Comparison of ENCODE assay signal across 36 cellular contexts in genomic region chr1:45894331-45894730, GRCh38.
"Had no signal": no experiment of that assay in that cellular context is flagged by ENCODE, and none has a peak within 500 bp of the region (broad histone marks: within the 10 kb centered on the region; RNA-seq: fewer than 3 reads in every experiment).

No MANE protein-coding gene starts in this region.

- H3K27ac Mint-ChIP-seq: activated B cell treated with CpG ODN at 0.5 μM for 24 hours; activated CD4-positive, alpha-beta memory T cell treated with anti-CD3 and anti-CD28 coated beads for 36 hours; activated CD4-positive, alpha-beta T cell treated with anti-CD3 and anti-CD28 coated beads, Interleukin-2, amount 10 ng/mL, durations not matched to agents 24 days and 14 days; activated CD8-positive, alpha-beta memory T cell treated with anti-CD3 and anti-CD28 coated beads, Interleukin-2, amount 10 ng/mL, durations not matched to agents 7 days and 5 days; activated CD8-positive, alpha-beta T cell treated with anti-CD3 and anti-CD28 coated beads, Interleukin-2, amount 10 ng/mL, durations not matched to agents 7 days and 5 days; activated naive CD4-positive, alpha-beta T cell treated with anti-CD3 and anti-CD28 coated beads for 36 hours; activated naive CD4-positive, alpha-beta T cell treated with anti-CD3 and anti-CD28 coated beads, Interleukin-2, amount 50 U/mL, for 72 hours; activated naive CD8-positive, alpha-beta T cell treated with anti-CD3 and anti-CD28 coated beads for 36 hours; activated T-cell treated with anti-CD3 and anti-CD28 coated beads, Interleukin-2, amount 50 U/mL, for 24 hours; activated T-cell treated with anti-CD3 and anti-CD28 coated beads, Interleukin-2, amount 50 U/mL, for 72 hours; activated T-helper 1 cell treated with anti-CD3 and anti-CD28 coated beads, Interleukin-12 subunit alpha, Interleukin-12 subunit beta, Interleukin-2, Interleukin-4 antibody, amounts not matched to agents 30 ng/mL and 10 ng/mL and 1 ng/mL, durations not matched to agents 14 hours and 24 hours and 36 hours; activated T-helper 17 cell treated with anti-CD3 and anti-CD28 coated beads, Interleukin-2, amount 50 U/mL, for 72 hours; T-helper 1 cell treated with Interleukin-12 subunit alpha and Interleukin-12 subunit beta and Interleukin-4 antibody, amounts not matched to agents 30 μg/mL and 1 μg/mL, for 36 hours; T-helper 2 cell treated with Interferon-gamma antibody and Interleukin-4, amounts not matched to agents 5 μg/mL and 100 μg/mL, for 36 hours had no signal

- H3K9me3 Mint-ChIP-seq: activated B cell treated with CpG ODN at 0.5 μM for 24 hours; activated CD4-positive, alpha-beta memory T cell treated with anti-CD3 and anti-CD28 coated beads for 36 hours; activated naive CD4-positive, alpha-beta T cell treated with anti-CD3 and anti-CD28 coated beads for 36 hours; activated T-cell treated with anti-CD3 and anti-CD28 coated beads, Interleukin-2, amount 50 U/mL, for 24 hours; activated T-helper 1 cell treated with anti-CD3 and anti-CD28 coated beads, Interleukin-12 subunit alpha, Interleukin-12 subunit beta, Interleukin-2, Interleukin-4 antibody, amounts not matched to agents 30 ng/mL and 10 ng/mL and 1 ng/mL, durations not matched to agents 14 hours and 24 hours and 36 hours; activated T-helper 17 cell treated with anti-CD3 and anti-CD28 coated beads, Interleukin-2, amount 50 U/mL, for 72 hours; T-helper 1 cell treated with Interleukin-12 subunit alpha and Interleukin-12 subunit beta and Interleukin-4 antibody, amounts not matched to agents 30 μg/mL and 1 μg/mL, for 36 hours had no signal

- ATAC-seq: activated CD8-positive, alpha-beta memory T cell treated with anti-CD3 and anti-CD28 coated beads, Interleukin-2, amount 10 ng/mL, durations not matched to agents 7 days and 5 days; activated CD8-positive, alpha-beta T cell treated with anti-CD3 and anti-CD28 coated beads, Interleukin-2, amount 10 ng/mL, durations not matched to agents 7 days and 5 days; activated naive CD4-positive, alpha-beta T cell treated with anti-CD3 and anti-CD28 coated beads, Interleukin-2, amount 50 U/mL, for 72 hours; activated T-cell treated with anti-CD3 and anti-CD28 coated beads, Interleukin-2, amount 50 U/mL, for 72 hours; activated T-helper 17 cell treated with anti-CD3 and anti-CD28 coated beads, Interleukin-2, amount 50 U/mL, for 72 hours; body of pancreas had no signal

- DNase-seq: activated B cell treated with CpG ODN at 0.5 μM for 24 hours; activated CD4-positive, alpha-beta memory T cell treated with anti-CD3 and anti-CD28 coated beads for 36 hours; activated CD4-positive, alpha-beta T cell treated with anti-CD3 and anti-CD28 coated beads for 4 hours; activated CD4-positive, alpha-beta T cell treated with anti-CD3 and anti-CD28 coated beads, Interleukin-2, amount 10 ng/mL, durations not matched to agents 24 days and 14 days; activated CD4-positive, alpha-beta T cell treated with anti-CD3 and anti-CD28 coated beads, Interleukin-2, amount 50 U/mL, for 1 hour; activated CD4-positive, alpha-beta T cell treated with anti-CD3 and anti-CD28 coated beads, Interleukin-2, amount 50 U/mL, for 4 hours; activated CD4-positive, CD25-positive, alpha-beta regulatory T cell treated with anti-CD3 and anti-CD28 coated beads, Interleukin-2, amount 50 U/mL, for 72 hours; activated CD8-positive, alpha-beta memory T cell treated with anti-CD3 and anti-CD28 coated beads for 24 hours; activated CD8-positive, alpha-beta memory T cell treated with anti-CD3 and anti-CD28 coated beads, Interleukin-2, amount 10 ng/mL, durations not matched to agents 7 days and 5 days; activated CD8-positive, alpha-beta memory T cell treated with anti-CD3 and anti-CD28 coated beads, Interleukin-2, amount 50 U/mL, for 48 hours; activated CD8-positive, alpha-beta T cell treated with anti-CD3 and anti-CD28 coated beads, Interleukin-2, amount 10 ng/mL, durations not matched to agents 7 days and 5 days; activated effector memory CD4-positive, alpha-beta T cell treated with anti-CD3 and anti-CD28 coated beads, Interleukin-2, amount 50 U/mL, for 16 hours; activated gamma-delta T cell treated with Interleukin-2 at 50 U/mL for 16 hours; activated naive CD4-positive, alpha-beta T cell; activated naive CD4-positive, alpha-beta T cell treated with anti-CD3 and anti-CD28 coated beads for 36 hours; activated naive CD4-positive, alpha-beta T cell treated with anti-CD3 and anti-CD28 coated beads, Interleukin-2, amount 50 U/mL, for 16 hours; activated naive CD8-positive, alpha-beta T cell treated with anti-CD3 and anti-CD28 coated beads for 36 hours; activated T-cell treated with anti-CD3 and anti-CD28 coated beads, Interleukin-2, amount 50 U/mL, for 24 hours; activated T-cell treated with anti-CD3 and anti-CD28 coated beads, Interleukin-2, amount 50 U/mL, for 72 hours; adrenal gland; amniotic stem cell; aorta; body of pancreas; brain microvascular endothelial cell; central memory CD4-positive, alpha-beta T cell; T-helper 2 cell; T-helper 9 cell had no signal

- H3K36me3 ChIP-seq: adrenal gland, brain microvascular endothelial cell, breast epithelium had no signal

- H3K4me3 Mint-ChIP-seq: activated B cell treated with CpG ODN at 0.5 μM for 24 hours; activated CD4-positive, alpha-beta memory T cell treated with anti-CD3 and anti-CD28 coated beads for 36 hours; activated CD4-positive, alpha-beta T cell treated with anti-CD3 and anti-CD28 coated beads, Interleukin-2, amount 10 ng/mL, durations not matched to agents 24 days and 14 days; activated CD8-positive, alpha-beta memory T cell treated with anti-CD3 and anti-CD28 coated beads, Interleukin-2, amount 10 ng/mL, durations not matched to agents 7 days and 5 days; activated CD8-positive, alpha-beta T cell treated with anti-CD3 and anti-CD28 coated beads, Interleukin-2, amount 10 ng/mL, durations not matched to agents 7 days and 5 days; activated naive CD4-positive, alpha-beta T cell treated with anti-CD3 and anti-CD28 coated beads for 36 hours; activated naive CD8-positive, alpha-beta T cell treated with anti-CD3 and anti-CD28 coated beads for 36 hours; activated T-cell treated with anti-CD3 and anti-CD28 coated beads, Interleukin-2, amount 50 U/mL, for 24 hours; activated T-cell treated with anti-CD3 and anti-CD28 coated beads, Interleukin-2, amount 50 U/mL, for 72 hours; activated T-helper 1 cell treated with anti-CD3 and anti-CD28 coated beads, Interleukin-12 subunit alpha, Interleukin-12 subunit beta, Interleukin-2, Interleukin-4 antibody, amounts not matched to agents 30 ng/mL and 10 ng/mL and 1 ng/mL, durations not matched to agents 14 hours and 24 hours and 36 hours; activated T-helper 17 cell treated with anti-CD3 and anti-CD28 coated beads, Interleukin-2, amount 50 U/mL, for 72 hours; T-helper 1 cell treated with Interleukin-12 subunit alpha and Interleukin-12 subunit beta and Interleukin-4 antibody, amounts not matched to agents 30 μg/mL and 1 μg/mL, for 36 hours; T-helper 2 cell treated with Interferon-gamma antibody and Interleukin-4, amounts not matched to agents 5 μg/mL and 100 μg/mL, for 36 hours had no signal

- FAIRE-seq: astrocyte, TTC549 had no signal

- H3K27ac ChIP-seq: adrenal gland, body of pancreas, brain microvascular endothelial cell, breast epithelium, VCaP had no signal

- H3K4me1 ChIP-seq: breast epithelium had no signal

- H3K4me3 ChIP-seq: adrenal gland, body of pancreas, breast epithelium had no signal

- H3K4me1 Mint-ChIP-seq: activated B cell treated with CpG ODN at 0.5 μM for 24 hours had no signal

- H3K27me3 Mint-ChIP-seq: activated B cell treated with CpG ODN at 0.5 μM for 24 hours; activated CD4-positive, alpha-beta memory T cell treated with anti-CD3 and anti-CD28 coated beads for 36 hours; activated CD4-positive, alpha-beta T cell treated with anti-CD3 and anti-CD28 coated beads, Interleukin-2, amount 10 ng/mL, durations not matched to agents 24 days and 14 days; activated CD8-positive, alpha-beta memory T cell treated with anti-CD3 and anti-CD28 coated beads, Interleukin-2, amount 10 ng/mL, durations not matched to agents 7 days and 5 days; activated naive CD8-positive, alpha-beta T cell treated with anti-CD3 and anti-CD28 coated beads for 36 hours; activated T-cell treated with anti-CD3 and anti-CD28 coated beads, Interleukin-2, amount 50 U/mL, for 24 hours; activated T-helper 17 cell treated with anti-CD3 and anti-CD28 coated beads, Interleukin-2, amount 50 U/mL, for 72 hours had no signal

- H3K9me3 ChIP-seq: adrenal gland, body of pancreas, breast epithelium had no signal

- H3K27me3 ChIP-seq: adrenal gland, body of pancreas, brain microvascular endothelial cell, breast epithelium had no signal
